Comparison of ENCODE assay signal across 8 cellular contexts in genomic region chr20:44910690-44911262, GRCh38.
DNase-seq lines count a peak whose midpoint lies in the region; ATAC-seq lines count a peak whose summit lies in the region.

No MANE protein-coding gene starts in this region.

- H3K9me3 Mint-ChIP-seq in stimulated activated naive CD8-positive, alpha-beta T cell treated with anti-CD3 and anti-CD28 coated beads, Interleukin-15, Interleukin-2, amounts not matched to agents 100 ng/mL and 50 ng/mL, for 24 hours = no peaks in the 10 kb centered on the region
- H3K9me3 Mint-ChIP-seq in activated naive CD8-positive, alpha-beta T cell (ENCODE audit: low read depth) = no peaks in the 10 kb centered on the region

- DNase-seq in stimulated activated naive CD8-positive, alpha-beta T cell treated with anti-CD3 and anti-CD28 coated beads, Interleukin-15, Interleukin-2, amounts not matched to agents 100 U/mL and 50 U/mL, for 24 hours = no peak
- DNase-seq in left kidney (ENCODE audit: low read depth, low spot score) (peak; percentile 5), NCI-H82 treated with DMSO at 0.1 percent for 48 hours (lab: John Stamatoyannopoulos, UW; ENCODE audit: unreplicated experiment) (no peak), GF-D8 (lab: John Stamatoyannopoulos, UW) (no peak), NCI-H1930 (lab: John Stamatoyannopoulos, UW) (no peak)

- H3K4me1 Mint-ChIP-seq in stimulated activated naive CD8-positive, alpha-beta T cell treated with anti-CD3 and anti-CD28 coated beads, Interleukin-15, Interleukin-2, amounts not matched to agents 100 ng/mL and 50 ng/mL, for 24 hours (ENCODE audit: low read depth) = peaks cover 41% of the 10 kb centered on the region
- H3K4me1 Mint-ChIP-seq in activated naive CD8-positive, alpha-beta T cell (ENCODE audit: low read depth) = peaks cover 38% of the 10 kb centered on the region

- no peak for ATAC-seq in stimulated activated naive CD8-positive, alpha-beta T cell treated with anti-CD3 and anti-CD28 coated beads, Interleukin-15, Interleukin-2, amounts not matched to agents 100 U/mL and 50 U/mL, for 24 hours
- no peak for ATAC-seq in GM21786 (IDR thresholded peaks at IDR 0.05; ENCODE audit: unreplicated experiment)

- H3K27ac Mint-ChIP-seq in stimulated activated naive CD8-positive, alpha-beta T cell treated with anti-CD3 and anti-CD28 coated beads, Interleukin-15, Interleukin-2, amounts not matched to agents 100 ng/mL and 50 ng/mL, for 24 hours = peak overlapping the region; percentile 26
- peak overlapping the region; percentile 22 for H3K27ac Mint-ChIP-seq in activated naive CD8-positive, alpha-beta T cell

- H3K27me3 Mint-ChIP-seq in stimulated activated naive CD8-positive, alpha-beta T cell treated with anti-CD3 and anti-CD28 coated beads, Interleukin-15, Interleukin-2, amounts not matched to agents 100 ng/mL and 50 ng/mL, for 24 hours = no peaks in the 10 kb centered on the region
- H3K27me3 Mint-ChIP-seq in activated naive CD8-positive, alpha-beta T cell = no peaks in the 10 kb centered on the region

- H3K4me3 Mint-ChIP-seq in stimulated activated naive CD8-positive, alpha-beta T cell treated with anti-CD3 and anti-CD28 coated beads, Interleukin-15, Interleukin-2, amounts not matched to agents 100 ng/mL and 50 ng/mL, for 24 hours = peak overlapping the region; percentile 86
- peak overlapping the region; percentile 84 for H3K4me3 Mint-ChIP-seq in activated naive CD8-positive, alpha-beta T cell

- peaks cover 56% of the 10 kb centered on the region for H3K36me3 Mint-ChIP-seq in stimulated activated naive CD8-positive, alpha-beta T cell treated with anti-CD3 and anti-CD28 coated beads, Interleukin-15, Interleukin-2, amounts not matched to agents 100 ng/mL and 50 ng/mL, for 24 hours (ENCODE audit: low read depth)
- peaks cover 8% of the 10 kb centered on the region for H3K36me3 Mint-ChIP-seq in activated naive CD8-positive, alpha-beta T cell
